In genomic region chr7:50262916-50263690, GRCh38 we compare ENCODE assay signal across 8 cellular contexts. TPM values are rescaled to one million over a fixed set of nuclear protein-coding genes. Genes with fewer than 3 reads are reported as not detected.
DNase-seq lines count a peak whose midpoint lies in the region; ATAC-seq and TF ChIP-seq lines count a peak whose summit lies in the region.

No MANE protein-coding gene starts in this region.

- DNase-seq in Karpas-422 = peak; percentile 70
- DNase-seq in effector memory CD4-positive, alpha-beta T cell = no peak
- DNase-seq in nephron progenitor cell = no peak
- no peak for DNase-seq in Right ventricle myocardium superior
- no peak for DNase-seq in anterior cingulate cortex (lab: John Stamatoyannopoulos, UW)
- DNase-seq in left ventricle myocardium inferior = no peak

- peak overlapping the region; percentile 39 for H3K4me2 ChIP-seq in Karpas-422 (ENCODE audit: low read depth, low read length, poor library complexity, severe bottlenecking)

- H3K9me3 ChIP-seq in Karpas-422 (ENCODE audit: low read length) (no peaks in the 10 kb centered on the region), left ventricle myocardium inferior (replicated peaks) (no peaks in the 10 kb centered on the region)
- no peaks in the 10 kb centered on the region for H3K9me3 ChIP-seq in effector memory CD4-positive, alpha-beta T cell (ENCODE audit: control insufficient read depth, low read length)

- H3K27me3 ChIP-seq in Karpas-422 (ENCODE audit: low read length) (no peaks in the 10 kb centered on the region), left ventricle myocardium inferior (ENCODE audit: low read depth) (peaks cover 39% of the 10 kb centered on the region)
- H3K27me3 ChIP-seq in effector memory CD4-positive, alpha-beta T cell (replicated peaks; ENCODE audit: control insufficient read depth, insufficient read depth, low read length, poor library complexity, severe bottlenecking) = no peaks in the 10 kb centered on the region

- H3K36me3 ChIP-seq in Karpas-422 (ENCODE audit: insufficient read depth, low read length) (no peaks in the 10 kb centered on the region), left ventricle myocardium inferior (no peaks in the 10 kb centered on the region)
- H3K36me3 ChIP-seq in effector memory CD4-positive, alpha-beta T cell (ENCODE audit: control insufficient read depth, insufficient read depth, low read length) = no peaks in the 10 kb centered on the region

- no peaks in the 10 kb centered on the region for H3K9me3 Mint-ChIP-seq in nephron progenitor cell

- no peak overlapping the region for H3K27ac Mint-ChIP-seq in nephron progenitor cell

- H3K9ac ChIP-seq in Karpas-422 (ENCODE audit: low read length) = no peak overlapping the region

- TF ChIP-seq CTCF in nephron progenitor cell (IDR thresholded peaks at IDR 0.05) (no peak), left ventricle myocardium inferior (IDR thresholded peaks at IDR 0.05; ENCODE audit: borderline replicate concordance) (no peak)

- H3K4me3 ChIP-seq in Karpas-422 (ENCODE audit: low read length) (no peak overlapping the region), left ventricle myocardium inferior (no peak overlapping the region)
- H3K4me3 ChIP-seq in effector memory CD4-positive, alpha-beta T cell (ENCODE audit: insufficient read depth, low read depth, low read length, poor library complexity, severe bottlenecking) = no peak overlapping the region

- intact Hi-C loops in Right ventricle myocardium superior (cut with DNase I) (no loop called here), left ventricle myocardium inferior (cut with micrococcal nuclease) (no loop called here)

- H3K27me3 Mint-ChIP-seq in nephron progenitor cell (ENCODE audit: low read depth, poor library complexity) = peaks cover 12% of the 10 kb centered on the region

- no peaks in the 10 kb centered on the region for H3K9me2 ChIP-seq in Karpas-422 (replicated peaks; ENCODE audit: insufficient read depth, low read length)

- no peaks in the 10 kb centered on the region for H4K20me1 ChIP-seq in Karpas-422 (ENCODE audit: insufficient read depth, low read depth, low read length)

- H3K36me3 Mint-ChIP-seq in nephron progenitor cell (ENCODE audit: low read depth) = no peaks in the 10 kb centered on the region

- H3K27ac ChIP-seq in Karpas-422 (ENCODE audit: low read length) (peak overlapping the region; percentile 13; the same call in 1 of the 2 replicates), left ventricle myocardium inferior (replicated peaks) (no peak overlapping the region)
- peak overlapping the region; percentile 60 for H3K27ac ChIP-seq in effector memory CD4-positive, alpha-beta T cell (ENCODE audit: insufficient read depth, low read length, poor library complexity, severe bottlenecking)

- ATAC-seq in GM18498 (IDR thresholded peaks at IDR 0.05; ENCODE audit: unreplicated experiment) = peak; percentile 57
- peak; percentile 49 for ATAC-seq in GM21717 (IDR thresholded peaks at IDR 0.05; ENCODE audit: unreplicated experiment)
- no peak for ATAC-seq in Right ventricle myocardium superior (ENCODE audit: poor library complexity)

- peak overlapping the region; percentile 82 for H2AFZ ChIP-seq in Karpas-422 (ENCODE audit: low read length)

- H3K4me1 Mint-ChIP-seq in nephron progenitor cell = no peaks in the 10 kb centered on the region

- H3K4me3 Mint-ChIP-seq in nephron progenitor cell = no peak overlapping the region

- H3K4me1 ChIP-seq in Karpas-422 (ENCODE audit: low read length) (peaks cover 63% of the 10 kb centered on the region), left ventricle myocardium inferior (no peaks in the 10 kb centered on the region)
- peaks cover 79% of the 10 kb centered on the region for H3K4me1 ChIP-seq in effector memory CD4-positive, alpha-beta T cell (ENCODE audit: control insufficient read depth, insufficient read depth, low read length, poor library complexity, severe bottlenecking)

- no peaks in the 10 kb centered on the region for H3K79me2 ChIP-seq in Karpas-422 (ENCODE audit: low read length)

RNA-seq across cellular contexts. Expression of gene IKZF1, which starts 41.4 kb away (rescaled TPM):
- total RNA-seq in Karpas-422 (2014; rRNA removed; shearing (Covaris generic); ENCODE audit: low replicate concordance) = 117 and 118 TPM in 2 replicates
- 2.4 TPM for total RNA-seq in Right ventricle myocardium superior
- 2.1 TPM for total RNA-seq in left ventricle myocardium inferior

Comparison
In these comparisons a context has a peak if more than half of its experiments do, and no peak if none do; other contexts are left out.
1. RNA of gene IKZF1, which starts 41.4 kb away (total RNA-seq): 117 to 118 TPM in Karpas-422; 2.4 TPM in Right ventricle myocardium superior (single experiment) and 2.1 TPM in left ventricle myocardium inferior (single experiment); every median in the first group is over 10 times any median in the second.